Comparison of ENCODE assay signal across 13 cellular contexts in the genomic region with DNA sequence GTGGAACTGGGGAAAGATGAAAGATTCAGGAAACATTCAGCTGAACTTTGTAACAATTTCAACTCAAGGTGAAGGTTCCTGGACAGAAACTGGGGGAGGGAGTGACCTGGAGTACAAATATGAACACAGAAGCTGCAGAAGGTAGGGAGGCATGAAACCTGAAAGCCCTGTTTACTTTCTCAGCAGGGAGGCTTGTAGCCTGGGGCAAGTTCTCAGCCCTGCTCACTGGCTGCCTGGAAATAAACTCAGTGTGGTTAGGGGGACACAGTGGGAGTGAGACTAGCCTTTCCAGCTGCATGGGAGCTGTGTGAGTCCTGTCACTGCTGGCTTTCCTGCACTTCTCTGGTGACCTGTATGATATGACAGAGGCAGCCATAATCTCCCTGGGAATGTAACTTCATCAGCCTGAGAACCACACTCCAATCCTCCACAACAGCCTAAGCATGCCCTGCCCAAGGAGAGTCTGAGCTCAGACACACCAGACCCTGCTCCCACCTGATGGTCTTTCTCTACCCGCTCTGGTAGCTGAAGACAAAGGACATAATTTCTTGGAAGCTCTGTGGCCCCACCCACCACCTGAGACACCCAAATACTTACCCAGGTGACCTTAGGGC.
A peak's percentile ranks its signal among the peaks of the same experiment; 100 is the strongest.
DNase-seq lines count a peak whose midpoint lies in the region; ATAC-seq and TF ChIP-seq lines count a peak whose summit lies in the region.
"Had no signal": no experiment of that assay in that cellular context is flagged by ENCODE, and none has a peak within 500 bp of the region (broad histone marks: within the 10 kb centered on the region; RNA-seq: fewer than 3 reads in every experiment).

No MANE protein-coding gene starts in this region.

- H3K4me3 ChIP-seq in HCT116 (replicated peaks in 1 of 2; ENCODE audit: low read depth in 1 of 2, low read length in 2 of 2): no peak overlapping the region
- H3K4me3 ChIP-seq: cardiac muscle cell, K562 had no signal

- POLR2A ChIA-PET in HCT116 (lab: Charles Lee): no interaction called here

- no peaks in the 10 kb centered on the region for H4K20me1 ChIP-seq in HCT116 (ENCODE audit: insufficient read depth)

- no peak overlapping the region; the same call in 1 of the 2 replicates for H3K9ac ChIP-seq in HCT116 (ENCODE audit: low read length)

- H3K9me2 ChIP-seq in HCT116 (ENCODE audit: insufficient read depth): no peaks in the 10 kb centered on the region

- H3K4me1 ChIP-seq in HCT116 (ENCODE audit: control insufficient read depth in 1 of 2, insufficient read depth in 2 of 2, low read length in 2 of 2) (peaks cover 12 to 15% of the 10 kb centered on the region in 2 experiments; a peak in 3 of 4 replicates), foreskin keratinocyte (no peaks in the 10 kb centered on the region)

- BruUV-seq in HCT116 (replicated peaks; lab: Mats Ljungman, UMichigan): no TSS peak

- H3K4me2 ChIP-seq in HCT116 (ENCODE audit: low read length): peak overlapping the region; percentile 6

- no peaks in the 10 kb centered on the region for H3K36me3 ChIP-seq in HCT116 (ENCODE audit: control insufficient read depth in 1 of 2, insufficient read depth in 2 of 2, low read length in 2 of 2)
- H3K36me3 ChIP-seq: cardiac muscle cell had no signal

- RAD21 ChIA-PET in HCT116 (lab: Charles Lee; ENCODE audit: low non-redundant PET in 1 of 2, low total read pairs in 2 of 2, uncharacterized antibody in 2 of 2, unreplicated experiment in 2 of 2): no interaction called here

- peak overlapping the region; percentile 34 for H3K27ac ChIP-seq in 22Rv1
- H3K27ac ChIP-seq in HCT116 (ENCODE audit: low read depth, low read length): peak overlapping the region; percentile 31
- H3K27ac ChIP-seq in foreskin keratinocyte: no peak overlapping the region
- H3K27ac ChIP-seq: cardiac muscle cell had no signal

- TF ChIP-seq RAD21 in HCT116 (IDR thresholded peaks at IDR 0.05; ENCODE audit: low read depth): no peak

- no peak for TF ChIP-seq POLR2A in HCT116 (IDR thresholded peaks at IDR 0.05; ENCODE audit: borderline replicate concordance, extremely low read depth, insufficient read depth, insufficient read length)

- H2AFZ ChIP-seq in HCT116 (ENCODE audit: low read depth, low read length, poor library complexity, severe bottlenecking): peak overlapping the region; percentile 41

- H3K9me3 ChIP-seq in HCT116 (ENCODE audit: control insufficient read depth in 1 of 2, insufficient read depth in 1 of 2, low read depth in 1 of 2, low read length in 2 of 2): no peaks in the 10 kb centered on the region; a peak in 1 of 4 replicates

- TF ChIP-seq CTCF in 22Rv1 (IDR thresholded peaks at IDR 0.05) (no peak), HCT116 (IDR thresholded peaks at IDR 0.05 in 2 of 3, conservative IDR thresholded peaks at IDR 0.05 in 1 of 3; ENCODE audit: borderline replicate concordance in 1 of 3, insufficient read depth in 1 of 3, low read depth in 2 of 3, low read length in 2 of 3) (no peak), foreskin keratinocyte (conservative IDR thresholded peaks at IDR 0.05) (no peak)

- intact Hi-C loops in HCT116 (cut with micrococcal nuclease): no loop called here

- no peaks in the 10 kb centered on the region for H3K79me2 ChIP-seq in HCT116 (ENCODE audit: insufficient read depth, low read length)

- peak; percentile 78 for ATAC-seq in HCT116
- ATAC-seq in foreskin keratinocyte: peak; percentile 66
- ATAC-seq in GM18858 (IDR thresholded peaks at IDR 0.05; ENCODE audit: unreplicated experiment): no peak
- ATAC-seq in HG02938 (IDR thresholded peaks at IDR 0.05; ENCODE audit: unreplicated experiment): no peak
- ATAC-seq: K562 had no signal

- no peak for DNase-seq in HCT116 (ENCODE audit: low read depth, low spot score)
- DNase-seq in NCI-H748 treated with DMSO at 0.1 percent for 48 hours (lab: John Stamatoyannopoulos, UW): peak; percentile 34
- DNase-seq in foreskin keratinocyte: peak in 1 of 2 donors; percentile 41
- no peak for DNase-seq in Kasumi-1 (lab: John Stamatoyannopoulos, UW)
- no peak for DNase-seq in activated CD8-positive, alpha-beta memory T cell treated with anti-CD3 and anti-CD28 coated beads, Interleukin-2, amount 50 U/mL, for 48 hours
- DNase-seq: activated CD4-positive, alpha-beta memory T cell treated with anti-CD3 and anti-CD28 coated beads for 36 hours; activated effector memory CD4-positive, alpha-beta T cell treated with Interleukin-2 at 50 U/mL for 16 hours; DND-41 had no signal

- CTCF ChIA-PET in HCT116 (lab: Charles Lee): no interaction called here

- H3K27me3 ChIP-seq in HCT116 (ENCODE audit: insufficient read depth, low read length) (no peaks in the 10 kb centered on the region), foreskin keratinocyte (no peaks in the 10 kb centered on the region)
- H3K27me3 ChIP-seq: cardiac muscle cell had no signal

TF ChIP-seq in HCT116, 20 proteins besides CTCF, POLR2A, EP300 and RAD21:
- no peak for TF ChIP-seq ZNF274 (IDR thresholded peaks at IDR 0.05; ENCODE audit: low read depth, low read length)
- TF ChIP-seq, protein P1, sequence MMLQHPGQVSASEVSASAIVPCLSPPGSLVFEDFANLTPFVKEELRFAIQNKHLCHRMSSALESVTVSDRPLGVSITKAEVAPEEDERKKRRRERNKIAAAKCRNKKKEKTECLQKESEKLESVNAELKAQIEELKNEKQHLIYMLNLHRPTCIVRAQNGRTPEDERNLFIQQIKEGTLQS (IDR thresholded peaks at IDR 0.05): no peak
- no peak for TF ChIP-seq TCF7L2 (IDR thresholded peaks at IDR 0.05; ENCODE audit: borderline replicate concordance, extremely low read depth, insufficient read depth, insufficient read length)
- TF ChIP-seq, protein P2, sequence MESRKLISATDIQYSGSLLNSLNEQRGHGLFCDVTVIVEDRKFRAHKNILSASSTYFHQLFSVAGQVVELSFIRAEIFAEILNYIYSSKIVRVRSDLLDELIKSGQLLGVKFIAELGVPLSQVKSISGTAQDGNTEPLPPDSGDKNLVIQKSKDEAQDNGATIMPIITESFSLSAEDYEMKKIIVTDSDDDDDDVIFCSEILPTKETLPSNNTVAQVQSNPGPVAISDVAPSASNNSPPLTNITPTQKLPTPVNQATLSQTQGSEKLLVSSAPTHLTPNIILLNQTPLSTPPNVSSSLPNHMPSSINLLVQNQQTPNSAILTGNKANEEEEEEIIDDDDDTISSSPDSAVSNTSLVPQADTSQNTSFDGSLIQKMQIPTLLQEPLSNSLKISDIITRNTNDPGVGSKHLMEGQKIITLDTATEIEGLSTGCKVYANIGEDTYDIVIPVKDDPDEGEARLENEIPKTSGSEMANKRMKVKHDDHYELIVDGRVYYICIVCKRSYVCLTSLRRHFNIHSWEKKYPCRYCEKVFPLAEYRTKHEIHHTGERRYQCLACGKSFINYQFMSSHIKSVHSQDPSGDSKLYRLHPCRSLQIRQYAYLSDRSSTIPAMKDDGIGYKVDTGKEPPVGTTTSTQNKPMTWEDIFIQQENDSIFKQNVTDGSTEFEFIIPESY (IDR thresholded peaks at IDR 0.05; ENCODE audit: extremely low read depth, insufficient replicate concordance, low read length): no peak
- no peak for TF ChIP-seq EZH2 (IDR thresholded peaks at IDR 0.05)
- TF ChIP-seq SP1 (IDR thresholded peaks at IDR 0.05; ENCODE audit: low read depth): no peak
- no peak for TF ChIP-seq CEBPB (IDR thresholded peaks at IDR 0.05; ENCODE audit: low read depth)
- TF ChIP-seq CBX3 (IDR thresholded peaks at IDR 0.05; ENCODE audit: low read depth): 0 out of 2 replicates have a peak, but pooled peaks have one; percentile 20
- TF ChIP-seq JUND (IDR thresholded peaks at IDR 0.05): no peak
- TF ChIP-seq, protein P3, sequence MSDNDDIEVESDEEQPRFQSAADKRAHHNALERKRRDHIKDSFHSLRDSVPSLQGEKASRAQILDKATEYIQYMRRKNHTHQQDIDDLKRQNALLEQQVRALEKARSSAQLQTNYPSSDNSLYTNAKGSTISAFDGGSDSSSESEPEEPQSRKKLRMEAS (IDR thresholded peaks at IDR 0.05): 0 out of 2 replicates have a peak, but pooled peaks have one; percentile 1
- no peak for TF ChIP-seq ZFX (IDR thresholded peaks at IDR 0.05)

Comparison
In these comparisons a context has a peak if more than half of its experiments do, and no peak if none do; other contexts are left out.
1. ATAC-seq: peak in HCT116 (single experiment) and foreskin keratinocyte (single experiment); none in GM18858 (single experiment) and HG02938 (single experiment).